23 cellular contexts compared by ENCODE assay signal in genomic region chr12:1542599-1542998, GRCh38.
"Had no signal": no experiment of that assay in that cellular context is flagged by ENCODE, and none has a peak within 500 bp of the region (broad histone marks: within the 10 kb centered on the region; RNA-seq: fewer than 3 reads in every experiment).

No MANE protein-coding gene starts in this region.

- H3K4me2 ChIP-seq: hepatocyte, neural progenitor cell had no signal

- H3K4me1 ChIP-seq: colonic mucosa, esophagus muscularis mucosa, gastroesophageal sphincter, left lung, parathyroid adenoma, right lobe of liver had no signal

- H2AFZ ChIP-seq: hepatocyte, neural progenitor cell, parathyroid adenoma had no signal

- H3K9ac ChIP-seq: neural progenitor cell, parathyroid adenoma had no signal

- FAIRE-seq: endothelial cell of umbilical vein, kidney, small intestine had no signal

- H3K36me3 ChIP-seq: colonic mucosa, esophagus muscularis mucosa, gastroesophageal sphincter, heart left ventricle, left lung, neural progenitor cell, right lobe of liver, suprapubic skin, transverse colon had no signal

- H3K4me3 ChIP-seq: colonic mucosa, esophagus muscularis mucosa, gastroesophageal sphincter, heart left ventricle, hepatocyte, left lung, neural progenitor cell, right lobe of liver, suprapubic skin, transverse colon had no signal

- ATAC-seq: foreskin keratinocyte; gastroesophageal sphincter; heart left ventricle; left lung; naive thymus-derived CD4-positive, alpha-beta T cell; right lobe of liver; stimulated activated naive CD8-positive, alpha-beta T cell treated with anti-CD3 and anti-CD28 coated beads, Interleukin-15, amount 100 ng/mL, for 72 hours had no signal

- H3K27me3 ChIP-seq: colonic mucosa, esophagus muscularis mucosa, foreskin keratinocyte, hepatocyte, neural progenitor cell, right lobe of liver, suprapubic skin, transverse colon had no signal

- H3K9me3 ChIP-seq: colonic mucosa, gastroesophageal sphincter, left lung, right lobe of liver, suprapubic skin, transverse colon had no signal

- H3K27ac ChIP-seq: colonic mucosa, esophagus muscularis mucosa, foreskin keratinocyte, gastroesophageal sphincter, heart left ventricle, hepatocyte, left lung, neural progenitor cell, parathyroid adenoma, right lobe of liver, suprapubic skin, transverse colon had no signal

- DNase-seq: colonic mucosa; dermis blood vessel endothelial cell; effector memory CD4-positive, alpha-beta T cell; foreskin keratinocyte; heart left ventricle; kidney; left lung; mesenchymal stem cell; naive thymus-derived CD4-positive, alpha-beta T cell; right lobe of liver; small intestine; stimulated activated CD4-positive, alpha-beta T cell treated with anti-CD3 and anti-CD28 coated beads, Interleukin-15, amount 100 ng/mL, for 24 hours; stimulated activated CD4-positive, alpha-beta T cell treated with anti-CD3 and anti-CD28 coated beads, Interleukin-2, amount 100 ng/mL, for 48 hours; stimulated activated naive CD4-positive, alpha-beta T cell; stimulated activated naive CD8-positive, alpha-beta T cell treated with anti-CD3 and anti-CD28 coated beads, Interleukin-15, amount 100 ng/mL, for 72 hours; transverse colon had no signal
